19 cellular contexts compared by ENCODE assay signal in the genomic region with DNA sequence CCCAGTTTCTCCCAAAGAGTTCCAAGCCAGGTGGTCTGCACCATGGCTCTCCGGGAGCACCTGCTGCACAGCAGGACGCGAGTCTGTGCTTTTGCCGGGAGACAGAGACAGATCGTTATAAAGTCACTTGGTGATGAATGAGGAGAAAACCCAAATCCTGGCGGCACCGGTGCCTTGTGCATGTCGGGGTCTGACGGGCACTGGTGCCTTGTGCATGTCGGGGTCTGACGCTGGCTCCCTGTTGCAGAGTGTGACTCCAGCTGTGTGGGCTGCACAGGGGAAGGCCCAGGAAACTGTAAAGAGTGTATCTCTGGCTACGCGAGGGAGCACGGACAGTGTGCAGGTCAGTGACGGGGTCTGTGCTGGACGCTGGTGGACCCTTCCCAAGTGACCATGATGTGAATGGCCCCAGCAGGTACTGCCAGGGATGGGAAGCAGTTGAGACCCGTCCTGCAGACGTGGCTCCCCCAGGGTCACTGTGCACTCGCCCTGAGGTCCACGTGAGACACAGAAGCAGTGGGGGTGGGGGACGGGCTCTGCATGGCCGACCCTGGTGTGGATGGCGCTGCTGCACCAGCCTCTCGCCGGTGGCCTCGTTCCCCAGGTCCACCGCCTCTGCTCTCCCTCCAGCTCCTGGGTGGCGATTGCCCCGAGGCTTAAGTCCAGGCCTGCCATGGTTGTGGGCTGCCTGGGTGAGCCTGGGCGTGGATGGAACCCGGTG. TPM values are rescaled to one million over a fixed set of nuclear protein-coding genes. Genes with fewer than 3 reads are reported as not detected.
DNase-seq lines count a peak whose midpoint lies in the region; ATAC-seq lines count a peak whose summit lies in the region.
"Had no signal": no experiment of that assay in that cellular context is flagged by ENCODE, and none has a peak within 500 bp of the region (broad histone marks: within the 10 kb centered on the region; RNA-seq: fewer than 3 reads in every experiment).

No MANE protein-coding gene starts in this region.

- DNase-seq in activated naive CD4-positive, alpha-beta T cell treated with anti-CD3 and anti-CD28 coated beads, Interleukin-2, amount 10 ng/mL, durations not matched to agents 7 days and 5 days = no peak
- no peak for DNase-seq in activated naive CD4-positive, alpha-beta T cell treated with anti-CD3 and anti-CD28 coated beads for 36 hours
- DNase-seq in activated naive CD8-positive, alpha-beta T cell treated with anti-CD3 and anti-CD28 coated beads, Interleukin-2, amount 10 ng/mL, durations not matched to agents 7 days and 5 days = no peak
- DNase-seq: activated CD4-positive, CD25-positive, alpha-beta regulatory T cell; activated gamma-delta T cell treated with Interleukin-2 at 50 U/mL for 16 hours; DMS79 treated with DMSO at 0.1 percent for 48 hours; NCI-H1417 treated with DMSO at 0.1 percent for 48 hours; NCI-H524 treated with DMSO at 0.1 percent for 48 hours; occipital lobe; OCI-M1; SIG-M5; thyroid gland had no signal

- intact Hi-C loops in activated naive CD4-positive, alpha-beta T cell treated with anti-CD3 and anti-CD28 coated beads for 36 hours (cut with micrococcal nuclease) = no loop called here

- no peaks in the 10 kb centered on the region for H3K27me3 Mint-ChIP-seq in activated naive CD4-positive, alpha-beta T cell treated with anti-CD3 and anti-CD28 coated beads, Interleukin-2, amount 10 ng/mL, durations not matched to agents 7 days and 5 days
- H3K27me3 Mint-ChIP-seq in activated naive CD4-positive, alpha-beta T cell treated with anti-CD3 and anti-CD28 coated beads for 36 hours (ENCODE audit: low read depth) = no peaks in the 10 kb centered on the region
- H3K27me3 Mint-ChIP-seq in IgD-negative memory B cell = no peaks in the 10 kb centered on the region
- H3K27me3 Mint-ChIP-seq in activated naive CD8-positive, alpha-beta T cell treated with anti-CD3 and anti-CD28 coated beads, Interleukin-2, amount 10 ng/mL, durations not matched to agents 7 days and 5 days = no peaks in the 10 kb centered on the region
- no peaks in the 10 kb centered on the region for H3K27me3 Mint-ChIP-seq in stimulated activated memory B cell treated with anti-CD40 and anti-IgM and Interleukin-4, amounts not matched to agents 10 μg/mL and 1 μg/mL and 100 μg/mL, for 72 hours

- H3K36me3 Mint-ChIP-seq in activated naive CD4-positive, alpha-beta T cell treated with anti-CD3 and anti-CD28 coated beads, Interleukin-2, amount 10 ng/mL, durations not matched to agents 7 days and 5 days = peaks cover 25% of the 10 kb centered on the region
- H3K36me3 Mint-ChIP-seq in activated naive CD4-positive, alpha-beta T cell treated with anti-CD3 and anti-CD28 coated beads for 36 hours (ENCODE audit: low read depth) = peaks cover 7% of the 10 kb centered on the region
- H3K36me3 Mint-ChIP-seq in IgD-negative memory B cell = peaks cover 2% of the 10 kb centered on the region
- peaks cover 4% of the 10 kb centered on the region for H3K36me3 Mint-ChIP-seq in activated naive CD8-positive, alpha-beta T cell treated with anti-CD3 and anti-CD28 coated beads, Interleukin-2, amount 10 ng/mL, durations not matched to agents 7 days and 5 days
- peaks cover 21% of the 10 kb centered on the region for H3K36me3 Mint-ChIP-seq in stimulated activated memory B cell treated with anti-CD40 and anti-IgM and Interleukin-4, amounts not matched to agents 10 μg/mL and 1 μg/mL and 100 μg/mL, for 72 hours

- POLR2A ChIA-PET in activated naive CD8-positive, alpha-beta T cell treated with anti-CD3 and anti-CD28 coated beads, Interleukin-2, amount 10 ng/mL, durations not matched to agents 7 days and 5 days (lab: Charles Lee) = interaction anchor here (1.3 kb wide), 1 partner anchor 69 kb away, joined by 3 read pairs; no protein-coding TSS in a partner anchor

- no peaks in the 10 kb centered on the region for H3K9me3 Mint-ChIP-seq in activated naive CD4-positive, alpha-beta T cell treated with anti-CD3 and anti-CD28 coated beads, Interleukin-2, amount 10 ng/mL, durations not matched to agents 7 days and 5 days
- H3K9me3 Mint-ChIP-seq in activated naive CD4-positive, alpha-beta T cell treated with anti-CD3 and anti-CD28 coated beads for 36 hours = no peaks in the 10 kb centered on the region
- H3K9me3 Mint-ChIP-seq in IgD-negative memory B cell = no peaks in the 10 kb centered on the region
- no peaks in the 10 kb centered on the region for H3K9me3 Mint-ChIP-seq in activated naive CD8-positive, alpha-beta T cell treated with anti-CD3 and anti-CD28 coated beads, Interleukin-2, amount 10 ng/mL, durations not matched to agents 7 days and 5 days
- no peaks in the 10 kb centered on the region for H3K9me3 Mint-ChIP-seq in stimulated activated memory B cell treated with anti-CD40 and anti-IgM and Interleukin-4, amounts not matched to agents 10 μg/mL and 1 μg/mL and 100 μg/mL, for 72 hours
- H3K9me3 Mint-ChIP-seq: GM23338; T-helper 1 cell treated with Interleukin-12 subunit alpha and Interleukin-12 subunit beta and Interleukin-4 antibody, amounts not matched to agents 30 μg/mL and 1 μg/mL, for 36 hours had no signal

- peak overlapping the region; percentile 67 for H3K27ac Mint-ChIP-seq in activated naive CD4-positive, alpha-beta T cell treated with anti-CD3 and anti-CD28 coated beads, Interleukin-2, amount 10 ng/mL, durations not matched to agents 7 days and 5 days
- no peak overlapping the region for H3K27ac Mint-ChIP-seq in activated naive CD4-positive, alpha-beta T cell treated with anti-CD3 and anti-CD28 coated beads for 36 hours
- H3K27ac Mint-ChIP-seq in IgD-negative memory B cell = peak overlapping the region; percentile 87 to 100 (median 97)
- H3K27ac Mint-ChIP-seq in activated naive CD8-positive, alpha-beta T cell treated with anti-CD3 and anti-CD28 coated beads, Interleukin-2, amount 10 ng/mL, durations not matched to agents 7 days and 5 days = peak overlapping the region; percentile 42
- H3K27ac Mint-ChIP-seq in stimulated activated memory B cell treated with anti-CD40 and anti-IgM and Interleukin-4, amounts not matched to agents 10 μg/mL and 1 μg/mL and 100 μg/mL, for 72 hours = peak overlapping the region; percentile 89
- H3K27ac Mint-ChIP-seq: GM23338 had no signal

- H3K4me1 Mint-ChIP-seq in activated naive CD4-positive, alpha-beta T cell treated with anti-CD3 and anti-CD28 coated beads, Interleukin-2, amount 10 ng/mL, durations not matched to agents 7 days and 5 days = peaks cover 59% of the 10 kb centered on the region
- peaks cover 28% of the 10 kb centered on the region for H3K4me1 Mint-ChIP-seq in activated naive CD4-positive, alpha-beta T cell treated with anti-CD3 and anti-CD28 coated beads for 36 hours (ENCODE audit: low read depth)
- H3K4me1 Mint-ChIP-seq in IgD-negative memory B cell = peaks cover 22 to 34% (median 30%) of the 10 kb centered on the region in 3 donors
- peaks cover 24% of the 10 kb centered on the region for H3K4me1 Mint-ChIP-seq in activated naive CD8-positive, alpha-beta T cell treated with anti-CD3 and anti-CD28 coated beads, Interleukin-2, amount 10 ng/mL, durations not matched to agents 7 days and 5 days
- peaks cover 73% of the 10 kb centered on the region for H3K4me1 Mint-ChIP-seq in stimulated activated memory B cell treated with anti-CD40 and anti-IgM and Interleukin-4, amounts not matched to agents 10 μg/mL and 1 μg/mL and 100 μg/mL, for 72 hours

- no peak overlapping the region for H3K4me3 Mint-ChIP-seq in activated naive CD4-positive, alpha-beta T cell treated with anti-CD3 and anti-CD28 coated beads, Interleukin-2, amount 10 ng/mL, durations not matched to agents 7 days and 5 days
- H3K4me3 Mint-ChIP-seq in activated naive CD4-positive, alpha-beta T cell treated with anti-CD3 and anti-CD28 coated beads for 36 hours = no peak overlapping the region
- peak overlapping the region; percentile 37 to 92 (median 86) for H3K4me3 Mint-ChIP-seq in IgD-negative memory B cell
- no peak overlapping the region for H3K4me3 Mint-ChIP-seq in activated naive CD8-positive, alpha-beta T cell treated with anti-CD3 and anti-CD28 coated beads, Interleukin-2, amount 10 ng/mL, durations not matched to agents 7 days and 5 days
- H3K4me3 Mint-ChIP-seq in stimulated activated memory B cell treated with anti-CD40 and anti-IgM and Interleukin-4, amounts not matched to agents 10 μg/mL and 1 μg/mL and 100 μg/mL, for 72 hours = peak overlapping the region; percentile 71
- H3K4me3 Mint-ChIP-seq: GM23338 had no signal

- no peak for ATAC-seq in activated naive CD8-positive, alpha-beta T cell treated with anti-CD3 and anti-CD28 coated beads, Interleukin-2, amount 10 ng/mL, durations not matched to agents 7 days and 5 days (ENCODE audit: low read depth)
- no peak for ATAC-seq in stimulated activated memory B cell treated with anti-CD40 and anti-IgM and Interleukin-4, amounts not matched to agents 10 μg/mL and 1 μg/mL and 100 μg/mL, for 72 hours
- ATAC-seq in HG02970 (IDR thresholded peaks at IDR 0.05; ENCODE audit: low FRiP score, unreplicated experiment) (no peak), HG03135 (IDR thresholded peaks at IDR 0.05; ENCODE audit: unreplicated experiment) (no peak), esophagus mucosa (no peak)
- ATAC-seq: GM23338 had no signal

- CTCF ChIA-PET in activated naive CD4-positive, alpha-beta T cell treated with anti-CD3 and anti-CD28 coated beads, Interleukin-2, amount 10 ng/mL, durations not matched to agents 7 days and 5 days (lab: Charles Lee) = no interaction called here
- CTCF ChIA-PET in activated naive CD4-positive, alpha-beta T cell treated with anti-CD3 and anti-CD28 coated beads for 36 hours (lab: Charles Lee) = interaction anchor here (0.7 to 2.4 kb wide), 4 partner anchors 59 to 156 kb away, joined by 3 to 12 read pairs (median 4); no protein-coding TSS in a partner anchor

RNA-seq across cellular contexts. Expression of a gene that starts 5.8 kb away (rescaled TPM):
- total RNA-seq in activated naive CD4-positive, alpha-beta T cell treated with anti-CD3 and anti-CD28 coated beads for 36 hours = 10 to 100 TPM; 15.3 to 16.2 TPM
- 29.7 TPM for polyA plus RNA-seq in IgD-negative memory B cell
- 10 to 100 TPM; 40.3 to 41.0 TPM for total RNA-seq in activated naive CD8-positive, alpha-beta T cell treated with anti-CD3 and anti-CD28 coated beads, Interleukin-2, amount 10 ng/mL, durations not matched to agents 7 days and 5 days
- 25.5 TPM for total RNA-seq in esophagus mucosa

RNA-seq across cellular contexts. Expression of a gene that starts 6.0 kb away (rescaled TPM):
- 1 to 10 TPM; 7.4 to 9.6 TPM for total RNA-seq in activated naive CD4-positive, alpha-beta T cell treated with anti-CD3 and anti-CD28 coated beads for 36 hours
- 13.4 TPM for polyA plus RNA-seq in IgD-negative memory B cell
- 10 to 100 TPM; 18.0 to 20.2 TPM for total RNA-seq in activated naive CD8-positive, alpha-beta T cell treated with anti-CD3 and anti-CD28 coated beads, Interleukin-2, amount 10 ng/mL, durations not matched to agents 7 days and 5 days
- total RNA-seq in esophagus mucosa = 10.1 TPM

RNA-seq across cellular contexts. Expression of a gene that starts 36.3 kb away (rescaled TPM):
- 100 to 1,000 TPM; 202 to 210 TPM for total RNA-seq in activated naive CD4-positive, alpha-beta T cell treated with anti-CD3 and anti-CD28 coated beads for 36 hours
- 47.1 TPM for polyA plus RNA-seq in IgD-negative memory B cell
- total RNA-seq in activated naive CD8-positive, alpha-beta T cell treated with anti-CD3 and anti-CD28 coated beads, Interleukin-2, amount 10 ng/mL, durations not matched to agents 7 days and 5 days = 10 to 100 TPM; 44.3 to 48.5 TPM
- 50.5 TPM for total RNA-seq in esophagus mucosa

Comparison
In these comparisons a context has a peak if more than half of its experiments do, and no peak if none do; other contexts are left out.
1. H3K4me3 Mint-ChIP-seq: peak in IgD-negative memory B cell (4 of 4) and stimulated activated memory B cell treated with anti-CD40 and anti-IgM and Interleukin-4, amounts not matched to agents 10 μg/mL and 1 μg/mL and 100 μg/mL, for 72 hours (single experiment); none in activated naive CD4-positive, alpha-beta T cell treated with anti-CD3 and anti-CD28 coated beads, Interleukin-2, amount 10 ng/mL, durations not matched to agents 7 days and 5 days (single experiment), activated naive CD4-positive, alpha-beta T cell treated with anti-CD3 and anti-CD28 coated beads for 36 hours (single experiment) and activated naive CD8-positive, alpha-beta T cell treated with anti-CD3 and anti-CD28 coated beads, Interleukin-2, amount 10 ng/mL, durations not matched to agents 7 days and 5 days (single experiment).